9 cellular contexts compared by ENCODE assay signal in genomic region chr1:210597555-210598134, GRCh38.
DNase-seq lines count a peak whose midpoint lies in the region; ATAC-seq and TF ChIP-seq lines count a peak whose summit lies in the region.
"Had no signal": no experiment of that assay in that cellular context is flagged by ENCODE, and none has a peak within 500 bp of the region (broad histone marks: within the 10 kb centered on the region; RNA-seq: fewer than 3 reads in every experiment).

No MANE protein-coding gene starts in this region.

- ATAC-seq in thoracic aorta (ENCODE audit: insufficient number of reproducible peaks, low FRiP score, low read depth) (peak; percentile 86), HG03571 (IDR thresholded peaks at IDR 0.05; ENCODE audit: unreplicated experiment) (no peak)

- H3K4me1 ChIP-seq in GM23248 (ENCODE audit: insufficient read depth) (peaks cover 33% of the 10 kb centered on the region), esophagus muscularis mucosa (peaks cover 0 to 10% (median 4%) of the 10 kb centered on the region in 4 donors), thoracic aorta (ENCODE audit: control insufficient read depth in 1 of 2, low read depth in 2 of 2) (peaks cover 5 to 18% of the 10 kb centered on the region in 2 donors)
- H3K4me1 ChIP-seq: adrenal gland had no signal

- peak overlapping the region; percentile 99 for H3K27ac ChIP-seq in GM23248
- H3K27ac ChIP-seq in esophagus muscularis mucosa (replicated peaks in 1 of 4): peak overlapping the region in 3 of 4 donors; percentile 21 to 24 (median 23)
- peak overlapping the region; percentile 72 to 88 for H3K27ac ChIP-seq in thoracic aorta

- H3K4me2 ChIP-seq in GM23248 (ENCODE audit: unreplicated experiment): peak overlapping the region; percentile 68

- H3K9me2 ChIP-seq in GM23248 (ENCODE audit: insufficient read depth): no peaks in the 10 kb centered on the region

- WGBS in GM23248 (ENCODE audit: low coverage in 1 of 2, low lambda C conversion rate in 2 of 2, missing lambda C conversion rate in 2 of 2), 2 experiments: 17 to 25% methylated on average over 1 of the region's 1 CpG
- WGBS in esophagus muscularis mucosa: 86% methylated on average over 1 of the region's 1 CpG

- H3K9ac ChIP-seq in GM23248: peak overlapping the region; percentile 83

- TF ChIP-seq EP300 in esophagus muscularis mucosa (IDR thresholded peaks at IDR 0.05): no peak

- peak overlapping the region; percentile 49 for H3K4me3 ChIP-seq in GM23248
- H3K4me3 ChIP-seq in NB4 (ENCODE audit: low read depth, low read length): no peak overlapping the region
- no peak overlapping the region for H3K4me3 ChIP-seq in esophagus muscularis mucosa
- peak overlapping the region; percentile 15 for H3K4me3 ChIP-seq in thoracic aorta
- H3K4me3 ChIP-seq: adrenal gland had no signal

- H4K20me1 ChIP-seq in GM23248 (ENCODE audit: insufficient read depth): no peaks in the 10 kb centered on the region

- peaks cover 19% of the 10 kb centered on the region for H3F3A ChIP-seq in GM23248 (ENCODE audit: insufficient read depth)

- H3K9me3 ChIP-seq in GM23248 (ENCODE audit: low read depth) (no peaks in the 10 kb centered on the region), esophagus muscularis mucosa (no peaks in the 10 kb centered on the region), thoracic aorta (no peaks in the 10 kb centered on the region)

- TF ChIP-seq POLR2A in NB4 (IDR thresholded peaks at IDR 0.05; ENCODE audit: extremely low read depth, insufficient read length) (no peak), esophagus muscularis mucosa (IDR thresholded peaks at IDR 0.05; ENCODE audit: low read depth) (no peak)

- H3K27me3 ChIP-seq in GM23248 (replicated peaks; ENCODE audit: insufficient read depth) (no peaks in the 10 kb centered on the region), esophagus muscularis mucosa (no peaks in the 10 kb centered on the region), thoracic aorta (replicated peaks; ENCODE audit: insufficient read depth) (no peaks in the 10 kb centered on the region)
- H3K27me3 ChIP-seq: adrenal gland had no signal

- no peak for TF ChIP-seq CTCF in NB4 (IDR thresholded peaks at IDR 0.05; ENCODE audit: low read depth, low read length)
- no peak for TF ChIP-seq CTCF in esophagus muscularis mucosa (IDR thresholded peaks at IDR 0.05)
- TF ChIP-seq CTCF in thoracic aorta (IDR thresholded peaks at IDR 0.05): no peak
- no peak for TF ChIP-seq CTCF in GM20000 (IDR thresholded peaks at IDR 0.05; ENCODE audit: extremely low read depth, missing control alignments)

- DNase-seq in CD1c-positive myeloid dendritic cell (ENCODE audit: extremely low spot score) (peak; percentile 34), GM23248 (peak; percentile 94), NB4 (ENCODE audit: low read depth) (peak; percentile 58), esophagus muscularis mucosa (ENCODE audit: extremely low spot score) (no peak), thoracic aorta (ENCODE audit: low spot score) (no peak), GM20000 (ENCODE audit: low spot score) (no peak), NAMALWA (ENCODE audit: low spot score) (no peak)

- H3K79me2 ChIP-seq in GM23248 (ENCODE audit: insufficient read depth): no peaks in the 10 kb centered on the region

- H2AFZ ChIP-seq in GM23248: peak overlapping the region; percentile 68

- H3K36me3 ChIP-seq in GM23248 (ENCODE audit: low read depth) (no peaks in the 10 kb centered on the region), esophagus muscularis mucosa (no peaks in the 10 kb centered on the region), thoracic aorta (no peaks in the 10 kb centered on the region)
- H3K36me3 ChIP-seq: adrenal gland had no signal

- intact Hi-C loops in esophagus muscularis mucosa (cut with DNase I): no loop called here

- in situ Hi-C loops in GM23248 (cut with MboI): no loop called here

Comparison
In these comparisons a context has a peak if more than half of its experiments do, and no peak if none do; other contexts are left out.
1. DNase-seq: peak in CD1c-positive myeloid dendritic cell (single experiment), GM23248 (single experiment) and NB4 (single experiment); none in esophagus muscularis mucosa (single experiment), thoracic aorta (single experiment), GM20000 (single experiment) and NAMALWA (single experiment).
2. H3K27ac ChIP-seq: peak in every context shown above with its lines; median percentile 99 in GM23248; 80 in thoracic aorta; 23 in esophagus muscularis mucosa.
3. H3K4me3 ChIP-seq: peak in GM23248 (single experiment) and thoracic aorta (single experiment); none in NB4 (single experiment) and esophagus muscularis mucosa (0 of 4).